1 cellular context compared by ENCODE assay signal in genomic region chr6:109690740-109691687, GRCh38.
A peak's percentile ranks its signal among the peaks of the same experiment; 100 is the strongest.
TF ChIP-seq lines count a peak whose summit lies in the region.

TSS of gene AK9 (minus strand) at chr6:109691202. CDS start at chr6:109675745, 15,457 bp downstream.
TSS of gene FIG4 (plus strand) at chr6:109691296. CDS start at chr6:109691436, 140 bp downstream.

TF ChIP-seq in GM12878, 131 proteins besides CTCF, POLR2A, EP300 and RAD21 (continued from another document):
- TF ChIP-seq, protein P1, sequence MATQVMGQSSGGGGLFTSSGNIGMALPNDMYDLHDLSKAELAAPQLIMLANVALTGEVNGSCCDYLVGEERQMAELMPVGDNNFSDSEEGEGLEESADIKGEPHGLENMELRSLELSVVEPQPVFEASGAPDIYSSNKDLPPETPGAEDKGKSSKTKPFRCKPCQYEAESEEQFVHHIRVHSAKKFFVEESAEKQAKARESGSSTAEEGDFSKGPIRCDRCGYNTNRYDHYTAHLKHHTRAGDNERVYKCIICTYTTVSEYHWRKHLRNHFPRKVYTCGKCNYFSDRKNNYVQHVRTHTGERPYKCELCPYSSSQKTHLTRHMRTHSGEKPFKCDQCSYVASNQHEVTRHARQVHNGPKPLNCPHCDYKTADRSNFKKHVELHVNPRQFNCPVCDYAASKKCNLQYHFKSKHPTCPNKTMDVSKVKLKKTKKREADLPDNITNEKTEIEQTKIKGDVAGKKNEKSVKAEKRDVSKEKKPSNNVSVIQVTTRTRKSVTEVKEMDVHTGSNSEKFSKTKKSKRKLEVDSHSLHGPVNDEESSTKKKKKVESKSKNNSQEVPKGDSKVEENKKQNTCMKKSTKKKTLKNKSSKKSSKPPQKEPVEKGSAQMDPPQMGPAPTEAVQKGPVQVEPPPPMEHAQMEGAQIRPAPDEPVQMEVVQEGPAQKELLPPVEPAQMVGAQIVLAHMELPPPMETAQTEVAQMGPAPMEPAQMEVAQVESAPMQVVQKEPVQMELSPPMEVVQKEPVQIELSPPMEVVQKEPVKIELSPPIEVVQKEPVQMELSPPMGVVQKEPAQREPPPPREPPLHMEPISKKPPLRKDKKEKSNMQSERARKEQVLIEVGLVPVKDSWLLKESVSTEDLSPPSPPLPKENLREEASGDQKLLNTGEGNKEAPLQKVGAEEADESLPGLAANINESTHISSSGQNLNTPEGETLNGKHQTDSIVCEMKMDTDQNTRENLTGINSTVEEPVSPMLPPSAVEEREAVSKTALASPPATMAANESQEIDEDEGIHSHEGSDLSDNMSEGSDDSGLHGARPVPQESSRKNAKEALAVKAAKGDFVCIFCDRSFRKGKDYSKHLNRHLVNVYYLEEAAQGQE (IDR thresholded peaks at IDR 0.05; ENCODE audit: low read depth, low read length): no peak
- TF ChIP-seq JUND (IDR thresholded peaks at IDR 0.05; ENCODE audit: low read depth, low read length) (no peak), TCF7 (IDR thresholded peaks at IDR 0.05; ENCODE audit: borderline replicate concordance) (no peak), IKZF2 (IDR thresholded peaks at IDR 0.05) (peak; percentile 32 to 36; a peak in 2 of 4 replicates), CHD4 (IDR thresholded peaks at IDR 0.05) (no peak), SMARCA5 (IDR thresholded peaks at IDR 0.05) (no peak), YY1 (IDR thresholded peaks at IDR 0.05; ENCODE audit: low read depth, low read length) (peak; percentile 98), NFYA (IDR thresholded peaks at IDR 0.05; ENCODE audit: borderline replicate concordance, low read depth, low read length) (no peak), SIN3A (IDR thresholded peaks at IDR 0.05; ENCODE audit: low read depth, low read length) (peak; percentile 12; the same call in 1 of the 2 replicates), YBX1 (IDR thresholded peaks at IDR 0.05) (no peak), SRF (IDR thresholded peaks at IDR 0.05; ENCODE audit: low read depth in 2 of 2, low read length in 2 of 2) (0 out of 4 replicates have a peak, but pooled peaks of 1 of the 2 experiments have one; percentile 36), POU2F2 (IDR thresholded peaks at IDR 0.05; ENCODE audit: borderline replicate concordance, low read depth, low read length) (no peak), NFIC (IDR thresholded peaks at IDR 0.05; ENCODE audit: low read depth, low read length) (no peak; the same call in 1 of the 2 replicates), RELB (IDR thresholded peaks at IDR 0.05; ENCODE audit: low read depth) (0 out of 2 replicates have a peak, but pooled peaks have one; percentile 30), RBBP5 (conservative IDR thresholded peaks at IDR 0.05) (no peak), KAT2A (conservative IDR thresholded peaks at IDR 0.05; ENCODE audit: control insufficient read depth, low read depth, low read length) (no peak), RAD51 (IDR thresholded peaks at IDR 0.05) (no peak), HCFC1 (IDR thresholded peaks at IDR 0.05; ENCODE audit: low read length) (peak; percentile 84), STAT1 (conservative IDR thresholded peaks at IDR 0.05) (0 out of 2 replicates have a peak, but pooled peaks have one; percentile 22), RB1 (IDR thresholded peaks at IDR 0.05; ENCODE audit: borderline replicate concordance) (no peak), PBX3 (IDR thresholded peaks at IDR 0.05; ENCODE audit: insufficient replicate concordance, low read depth, low read length) (no peak), NR2C1 (IDR thresholded peaks at IDR 0.05) (peak; percentile 64), IKZF1 (conservative IDR thresholded peaks at IDR 0.05) (peak; percentile 85), PAX8 (IDR thresholded peaks at IDR 0.05) (0 out of 2 replicates have a peak, but pooled peaks have one; percentile 69), CBX3 (IDR thresholded peaks at IDR 0.05; ENCODE audit: borderline replicate concordance, low read depth) (no peak), EED (IDR thresholded peaks at IDR 0.05; ENCODE audit: low read depth) (no peak), TARDBP (IDR thresholded peaks at IDR 0.05; ENCODE audit: borderline replicate concordance) (peak; percentile 37; the same call in 1 of the 2 replicates), NRF1 (conservative IDR thresholded peaks at IDR 0.05; ENCODE audit: low read depth, low read length) (peak; percentile 72), GABPA (IDR thresholded peaks at IDR 0.05; ENCODE audit: low read depth) (no peak), ZNF274 (IDR thresholded peaks at IDR 0.05; ENCODE audit: insufficient read depth, insufficient read length) (no peak), BACH1 (IDR thresholded peaks at IDR 0.05; ENCODE audit: borderline replicate concordance) (0 out of 2 replicates have a peak, but pooled peaks have one; percentile 32), DPF2 (IDR thresholded peaks at IDR 0.05) (0 out of 2 replicates have a peak, but pooled peaks have one; percentile 7)
- TF ChIP-seq, protein P2, sequence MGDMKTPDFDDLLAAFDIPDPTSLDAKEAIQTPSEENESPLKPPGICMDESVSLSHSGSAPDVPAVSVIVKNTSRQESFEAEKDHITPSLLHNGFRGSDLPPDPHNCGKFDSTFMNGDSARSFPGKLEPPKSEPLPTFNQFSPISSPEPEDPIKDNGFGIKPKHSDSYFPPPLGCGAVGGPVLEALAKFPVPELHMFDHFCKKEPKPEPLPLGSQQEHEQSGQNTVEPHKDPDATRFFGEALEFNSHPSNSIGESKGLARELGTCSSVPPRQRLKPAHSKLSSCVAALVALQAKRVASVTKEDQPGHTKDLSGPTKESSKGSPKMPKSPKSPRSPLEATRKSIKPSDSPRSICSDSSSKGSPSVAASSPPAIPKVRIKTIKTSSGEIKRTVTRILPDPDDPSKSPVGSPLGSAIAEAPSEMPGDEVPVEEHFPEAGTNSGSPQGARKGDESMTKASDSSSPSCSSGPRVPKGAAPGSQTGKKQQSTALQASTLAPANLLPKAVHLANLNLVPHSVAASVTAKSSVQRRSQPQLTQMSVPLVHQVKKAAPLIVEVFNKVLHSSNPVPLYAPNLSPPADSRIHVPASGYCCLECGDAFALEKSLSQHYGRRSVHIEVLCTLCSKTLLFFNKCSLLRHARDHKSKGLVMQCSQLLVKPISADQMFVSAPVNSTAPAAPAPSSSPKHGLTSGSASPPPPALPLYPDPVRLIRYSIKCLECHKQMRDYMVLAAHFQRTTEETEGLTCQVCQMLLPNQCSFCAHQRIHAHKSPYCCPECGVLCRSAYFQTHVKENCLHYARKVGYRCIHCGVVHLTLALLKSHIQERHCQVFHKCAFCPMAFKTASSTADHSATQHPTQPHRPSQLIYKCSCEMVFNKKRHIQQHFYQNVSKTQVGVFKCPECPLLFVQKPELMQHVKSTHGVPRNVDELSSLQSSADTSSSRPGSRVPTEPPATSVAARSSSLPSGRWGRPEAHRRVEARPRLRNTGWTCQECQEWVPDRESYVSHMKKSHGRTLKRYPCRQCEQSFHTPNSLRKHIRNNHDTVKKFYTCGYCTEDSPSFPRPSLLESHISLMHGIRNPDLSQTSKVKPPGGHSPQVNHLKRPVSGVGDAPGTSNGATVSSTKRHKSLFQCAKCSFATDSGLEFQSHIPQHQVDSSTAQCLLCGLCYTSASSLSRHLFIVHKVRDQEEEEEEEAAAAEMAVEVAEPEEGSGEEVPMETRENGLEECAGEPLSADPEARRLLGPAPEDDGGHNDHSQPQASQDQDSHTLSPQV (IDR thresholded peaks at IDR 0.05): no peak
- TF ChIP-seq, protein P3, sequence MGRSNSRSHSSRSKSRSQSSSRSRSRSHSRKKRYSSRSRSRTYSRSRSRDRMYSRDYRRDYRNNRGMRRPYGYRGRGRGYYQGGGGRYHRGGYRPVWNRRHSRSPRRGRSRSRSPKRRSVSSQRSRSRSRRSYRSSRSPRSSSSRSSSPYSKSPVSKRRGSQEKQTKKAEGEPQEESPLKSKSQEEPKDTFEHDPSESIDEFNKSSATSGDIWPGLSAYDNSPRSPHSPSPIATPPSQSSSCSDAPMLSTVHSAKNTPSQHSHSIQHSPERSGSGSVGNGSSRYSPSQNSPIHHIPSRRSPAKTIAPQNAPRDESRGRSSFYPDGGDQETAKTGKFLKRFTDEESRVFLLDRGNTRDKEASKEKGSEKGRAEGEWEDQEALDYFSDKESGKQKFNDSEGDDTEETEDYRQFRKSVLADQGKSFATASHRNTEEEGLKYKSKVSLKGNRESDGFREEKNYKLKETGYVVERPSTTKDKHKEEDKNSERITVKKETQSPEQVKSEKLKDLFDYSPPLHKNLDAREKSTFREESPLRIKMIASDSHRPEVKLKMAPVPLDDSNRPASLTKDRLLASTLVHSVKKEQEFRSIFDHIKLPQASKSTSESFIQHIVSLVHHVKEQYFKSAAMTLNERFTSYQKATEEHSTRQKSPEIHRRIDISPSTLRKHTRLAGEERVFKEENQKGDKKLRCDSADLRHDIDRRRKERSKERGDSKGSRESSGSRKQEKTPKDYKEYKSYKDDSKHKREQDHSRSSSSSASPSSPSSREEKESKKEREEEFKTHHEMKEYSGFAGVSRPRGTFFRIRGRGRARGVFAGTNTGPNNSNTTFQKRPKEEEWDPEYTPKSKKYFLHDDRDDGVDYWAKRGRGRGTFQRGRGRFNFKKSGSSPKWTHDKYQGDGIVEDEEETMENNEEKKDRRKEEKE (IDR thresholded peaks at IDR 0.05): no peak
- TF ChIP-seq, protein P4, sequence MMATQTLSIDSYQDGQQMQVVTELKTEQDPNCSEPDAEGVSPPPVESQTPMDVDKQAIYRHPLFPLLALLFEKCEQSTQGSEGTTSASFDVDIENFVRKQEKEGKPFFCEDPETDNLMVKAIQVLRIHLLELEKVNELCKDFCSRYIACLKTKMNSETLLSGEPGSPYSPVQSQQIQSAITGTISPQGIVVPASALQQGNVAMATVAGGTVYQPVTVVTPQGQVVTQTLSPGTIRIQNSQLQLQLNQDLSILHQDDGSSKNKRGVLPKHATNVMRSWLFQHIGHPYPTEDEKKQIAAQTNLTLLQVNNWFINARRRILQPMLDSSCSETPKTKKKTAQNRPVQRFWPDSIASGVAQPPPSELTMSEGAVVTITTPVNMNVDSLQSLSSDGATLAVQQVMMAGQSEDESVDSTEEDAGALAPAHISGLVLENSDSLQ (IDR thresholded peaks at IDR 0.05): peak; percentile 37; the same call in 1 of the 2 replicates
- TF ChIP-seq, protein P5, sequence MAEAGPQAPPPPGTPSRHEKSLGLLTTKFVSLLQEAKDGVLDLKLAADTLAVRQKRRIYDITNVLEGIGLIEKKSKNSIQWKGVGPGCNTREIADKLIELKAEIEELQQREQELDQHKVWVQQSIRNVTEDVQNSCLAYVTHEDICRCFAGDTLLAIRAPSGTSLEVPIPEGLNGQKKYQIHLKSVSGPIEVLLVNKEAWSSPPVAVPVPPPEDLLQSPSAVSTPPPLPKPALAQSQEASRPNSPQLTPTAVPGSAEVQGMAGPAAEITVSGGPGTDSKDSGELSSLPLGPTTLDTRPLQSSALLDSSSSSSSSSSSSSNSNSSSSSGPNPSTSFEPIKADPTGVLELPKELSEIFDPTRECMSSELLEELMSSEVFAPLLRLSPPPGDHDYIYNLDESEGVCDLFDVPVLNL (IDR thresholded peaks at IDR 0.05; ENCODE audit: low read depth, low read length): no peak
- TF ChIP-seq, protein P6, sequence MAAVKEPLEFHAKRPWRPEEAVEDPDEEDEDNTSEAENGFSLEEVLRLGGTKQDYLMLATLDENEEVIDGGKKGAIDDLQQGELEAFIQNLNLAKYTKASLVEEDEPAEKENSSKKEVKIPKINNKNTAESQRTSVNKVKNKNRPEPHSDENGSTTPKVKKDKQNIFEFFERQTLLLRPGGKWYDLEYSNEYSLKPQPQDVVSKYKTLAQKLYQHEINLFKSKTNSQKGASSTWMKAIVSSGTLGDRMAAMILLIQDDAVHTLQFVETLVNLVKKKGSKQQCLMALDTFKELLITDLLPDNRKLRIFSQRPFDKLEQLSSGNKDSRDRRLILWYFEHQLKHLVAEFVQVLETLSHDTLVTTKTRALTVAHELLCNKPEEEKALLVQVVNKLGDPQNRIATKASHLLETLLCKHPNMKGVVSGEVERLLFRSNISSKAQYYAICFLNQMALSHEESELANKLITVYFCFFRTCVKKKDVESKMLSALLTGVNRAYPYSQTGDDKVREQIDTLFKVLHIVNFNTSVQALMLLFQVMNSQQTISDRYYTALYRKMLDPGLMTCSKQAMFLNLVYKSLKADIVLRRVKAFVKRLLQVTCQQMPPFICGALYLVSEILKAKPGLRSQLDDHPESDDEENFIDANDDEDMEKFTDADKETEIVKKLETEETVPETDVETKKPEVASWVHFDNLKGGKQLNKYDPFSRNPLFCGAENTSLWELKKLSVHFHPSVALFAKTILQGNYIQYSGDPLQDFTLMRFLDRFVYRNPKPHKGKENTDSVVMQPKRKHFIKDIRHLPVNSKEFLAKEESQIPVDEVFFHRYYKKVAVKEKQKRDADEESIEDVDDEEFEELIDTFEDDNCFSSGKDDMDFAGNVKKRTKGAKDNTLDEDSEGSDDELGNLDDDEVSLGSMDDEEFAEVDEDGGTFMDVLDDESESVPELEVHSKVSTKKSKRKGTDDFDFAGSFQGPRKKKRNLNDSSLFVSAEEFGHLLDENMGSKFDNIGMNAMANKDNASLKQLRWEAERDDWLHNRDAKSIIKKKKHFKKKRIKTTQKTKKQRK (IDR thresholded peaks at IDR 0.05; ENCODE audit: low read depth, low read length): no peak
